In the genomic region with DNA sequence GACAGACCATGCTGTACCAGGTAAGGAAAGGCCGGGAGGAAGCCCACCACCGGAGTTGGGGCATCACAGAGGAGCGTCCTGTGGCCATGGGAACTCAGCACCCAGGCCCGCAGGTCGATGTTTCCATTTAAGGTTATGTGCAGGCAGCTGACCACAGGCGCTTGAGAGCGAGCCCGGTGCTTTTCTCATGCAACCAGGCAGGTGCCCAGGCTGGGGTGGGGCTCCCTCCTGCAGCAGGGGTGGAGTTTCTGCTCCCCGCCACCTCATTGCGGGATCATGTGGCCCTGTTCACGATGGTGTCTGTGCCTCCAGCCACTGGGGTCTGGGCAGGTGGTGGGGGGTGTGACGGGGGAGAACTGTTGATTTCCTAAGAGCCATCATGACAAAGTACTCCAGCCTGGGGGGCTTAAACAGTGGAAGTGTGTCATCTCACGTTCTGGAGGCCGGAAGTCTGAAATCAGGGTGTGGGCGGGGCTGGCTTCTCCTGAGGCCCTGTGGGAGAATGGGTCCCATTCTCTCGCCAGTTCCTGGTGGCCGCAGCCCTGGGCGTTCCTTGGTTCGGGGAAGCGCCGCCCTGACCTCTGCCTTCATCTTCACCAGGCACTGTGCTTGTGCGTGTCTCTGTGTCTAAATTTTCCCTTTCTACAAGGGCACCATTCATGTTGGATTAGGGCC, we compare ENCODE assay signal across 1 cellular context.
TF ChIP-seq lines count a peak whose summit lies in the region.

No MANE protein-coding gene starts in this region.

TF ChIP-seq in GM23338, 12 proteins besides CTCF, POLR2A, EP300 and RAD21 (continued from another document):
- TF ChIP-seq, protein P1, sequence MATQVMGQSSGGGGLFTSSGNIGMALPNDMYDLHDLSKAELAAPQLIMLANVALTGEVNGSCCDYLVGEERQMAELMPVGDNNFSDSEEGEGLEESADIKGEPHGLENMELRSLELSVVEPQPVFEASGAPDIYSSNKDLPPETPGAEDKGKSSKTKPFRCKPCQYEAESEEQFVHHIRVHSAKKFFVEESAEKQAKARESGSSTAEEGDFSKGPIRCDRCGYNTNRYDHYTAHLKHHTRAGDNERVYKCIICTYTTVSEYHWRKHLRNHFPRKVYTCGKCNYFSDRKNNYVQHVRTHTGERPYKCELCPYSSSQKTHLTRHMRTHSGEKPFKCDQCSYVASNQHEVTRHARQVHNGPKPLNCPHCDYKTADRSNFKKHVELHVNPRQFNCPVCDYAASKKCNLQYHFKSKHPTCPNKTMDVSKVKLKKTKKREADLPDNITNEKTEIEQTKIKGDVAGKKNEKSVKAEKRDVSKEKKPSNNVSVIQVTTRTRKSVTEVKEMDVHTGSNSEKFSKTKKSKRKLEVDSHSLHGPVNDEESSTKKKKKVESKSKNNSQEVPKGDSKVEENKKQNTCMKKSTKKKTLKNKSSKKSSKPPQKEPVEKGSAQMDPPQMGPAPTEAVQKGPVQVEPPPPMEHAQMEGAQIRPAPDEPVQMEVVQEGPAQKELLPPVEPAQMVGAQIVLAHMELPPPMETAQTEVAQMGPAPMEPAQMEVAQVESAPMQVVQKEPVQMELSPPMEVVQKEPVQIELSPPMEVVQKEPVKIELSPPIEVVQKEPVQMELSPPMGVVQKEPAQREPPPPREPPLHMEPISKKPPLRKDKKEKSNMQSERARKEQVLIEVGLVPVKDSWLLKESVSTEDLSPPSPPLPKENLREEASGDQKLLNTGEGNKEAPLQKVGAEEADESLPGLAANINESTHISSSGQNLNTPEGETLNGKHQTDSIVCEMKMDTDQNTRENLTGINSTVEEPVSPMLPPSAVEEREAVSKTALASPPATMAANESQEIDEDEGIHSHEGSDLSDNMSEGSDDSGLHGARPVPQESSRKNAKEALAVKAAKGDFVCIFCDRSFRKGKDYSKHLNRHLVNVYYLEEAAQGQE (IDR thresholded peaks at IDR 0.05; ENCODE audit: unreplicated experiment): no peak
- TF ChIP-seq, protein P2, sequence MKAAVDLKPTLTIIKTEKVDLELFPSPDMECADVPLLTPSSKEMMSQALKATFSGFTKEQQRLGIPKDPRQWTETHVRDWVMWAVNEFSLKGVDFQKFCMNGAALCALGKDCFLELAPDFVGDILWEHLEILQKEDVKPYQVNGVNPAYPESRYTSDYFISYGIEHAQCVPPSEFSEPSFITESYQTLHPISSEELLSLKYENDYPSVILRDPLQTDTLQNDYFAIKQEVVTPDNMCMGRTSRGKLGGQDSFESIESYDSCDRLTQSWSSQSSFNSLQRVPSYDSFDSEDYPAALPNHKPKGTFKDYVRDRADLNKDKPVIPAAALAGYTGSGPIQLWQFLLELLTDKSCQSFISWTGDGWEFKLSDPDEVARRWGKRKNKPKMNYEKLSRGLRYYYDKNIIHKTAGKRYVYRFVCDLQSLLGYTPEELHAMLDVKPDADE (IDR thresholded peaks at IDR 0.05): no peak
- TF ChIP-seq ZNF331 (CRISPR knock-in tag; IDR thresholded peaks at IDR 0.05; ENCODE audit: low read depth): no peak
- TF ChIP-seq ZNF114 (CRISPR knock-in tag; IDR thresholded peaks at IDR 0.05): no peak
- no peak for TF ChIP-seq EZH2 (IDR thresholded peaks at IDR 0.05; ENCODE audit: low read depth, unreplicated experiment)
- no peak for TF ChIP-seq JUNB (IDR thresholded peaks at IDR 0.05; ENCODE audit: unreplicated experiment)
- no peak for TF ChIP-seq STAT1 (IDR thresholded peaks at IDR 0.05; ENCODE audit: unreplicated experiment)
- TF ChIP-seq, protein P3, sequence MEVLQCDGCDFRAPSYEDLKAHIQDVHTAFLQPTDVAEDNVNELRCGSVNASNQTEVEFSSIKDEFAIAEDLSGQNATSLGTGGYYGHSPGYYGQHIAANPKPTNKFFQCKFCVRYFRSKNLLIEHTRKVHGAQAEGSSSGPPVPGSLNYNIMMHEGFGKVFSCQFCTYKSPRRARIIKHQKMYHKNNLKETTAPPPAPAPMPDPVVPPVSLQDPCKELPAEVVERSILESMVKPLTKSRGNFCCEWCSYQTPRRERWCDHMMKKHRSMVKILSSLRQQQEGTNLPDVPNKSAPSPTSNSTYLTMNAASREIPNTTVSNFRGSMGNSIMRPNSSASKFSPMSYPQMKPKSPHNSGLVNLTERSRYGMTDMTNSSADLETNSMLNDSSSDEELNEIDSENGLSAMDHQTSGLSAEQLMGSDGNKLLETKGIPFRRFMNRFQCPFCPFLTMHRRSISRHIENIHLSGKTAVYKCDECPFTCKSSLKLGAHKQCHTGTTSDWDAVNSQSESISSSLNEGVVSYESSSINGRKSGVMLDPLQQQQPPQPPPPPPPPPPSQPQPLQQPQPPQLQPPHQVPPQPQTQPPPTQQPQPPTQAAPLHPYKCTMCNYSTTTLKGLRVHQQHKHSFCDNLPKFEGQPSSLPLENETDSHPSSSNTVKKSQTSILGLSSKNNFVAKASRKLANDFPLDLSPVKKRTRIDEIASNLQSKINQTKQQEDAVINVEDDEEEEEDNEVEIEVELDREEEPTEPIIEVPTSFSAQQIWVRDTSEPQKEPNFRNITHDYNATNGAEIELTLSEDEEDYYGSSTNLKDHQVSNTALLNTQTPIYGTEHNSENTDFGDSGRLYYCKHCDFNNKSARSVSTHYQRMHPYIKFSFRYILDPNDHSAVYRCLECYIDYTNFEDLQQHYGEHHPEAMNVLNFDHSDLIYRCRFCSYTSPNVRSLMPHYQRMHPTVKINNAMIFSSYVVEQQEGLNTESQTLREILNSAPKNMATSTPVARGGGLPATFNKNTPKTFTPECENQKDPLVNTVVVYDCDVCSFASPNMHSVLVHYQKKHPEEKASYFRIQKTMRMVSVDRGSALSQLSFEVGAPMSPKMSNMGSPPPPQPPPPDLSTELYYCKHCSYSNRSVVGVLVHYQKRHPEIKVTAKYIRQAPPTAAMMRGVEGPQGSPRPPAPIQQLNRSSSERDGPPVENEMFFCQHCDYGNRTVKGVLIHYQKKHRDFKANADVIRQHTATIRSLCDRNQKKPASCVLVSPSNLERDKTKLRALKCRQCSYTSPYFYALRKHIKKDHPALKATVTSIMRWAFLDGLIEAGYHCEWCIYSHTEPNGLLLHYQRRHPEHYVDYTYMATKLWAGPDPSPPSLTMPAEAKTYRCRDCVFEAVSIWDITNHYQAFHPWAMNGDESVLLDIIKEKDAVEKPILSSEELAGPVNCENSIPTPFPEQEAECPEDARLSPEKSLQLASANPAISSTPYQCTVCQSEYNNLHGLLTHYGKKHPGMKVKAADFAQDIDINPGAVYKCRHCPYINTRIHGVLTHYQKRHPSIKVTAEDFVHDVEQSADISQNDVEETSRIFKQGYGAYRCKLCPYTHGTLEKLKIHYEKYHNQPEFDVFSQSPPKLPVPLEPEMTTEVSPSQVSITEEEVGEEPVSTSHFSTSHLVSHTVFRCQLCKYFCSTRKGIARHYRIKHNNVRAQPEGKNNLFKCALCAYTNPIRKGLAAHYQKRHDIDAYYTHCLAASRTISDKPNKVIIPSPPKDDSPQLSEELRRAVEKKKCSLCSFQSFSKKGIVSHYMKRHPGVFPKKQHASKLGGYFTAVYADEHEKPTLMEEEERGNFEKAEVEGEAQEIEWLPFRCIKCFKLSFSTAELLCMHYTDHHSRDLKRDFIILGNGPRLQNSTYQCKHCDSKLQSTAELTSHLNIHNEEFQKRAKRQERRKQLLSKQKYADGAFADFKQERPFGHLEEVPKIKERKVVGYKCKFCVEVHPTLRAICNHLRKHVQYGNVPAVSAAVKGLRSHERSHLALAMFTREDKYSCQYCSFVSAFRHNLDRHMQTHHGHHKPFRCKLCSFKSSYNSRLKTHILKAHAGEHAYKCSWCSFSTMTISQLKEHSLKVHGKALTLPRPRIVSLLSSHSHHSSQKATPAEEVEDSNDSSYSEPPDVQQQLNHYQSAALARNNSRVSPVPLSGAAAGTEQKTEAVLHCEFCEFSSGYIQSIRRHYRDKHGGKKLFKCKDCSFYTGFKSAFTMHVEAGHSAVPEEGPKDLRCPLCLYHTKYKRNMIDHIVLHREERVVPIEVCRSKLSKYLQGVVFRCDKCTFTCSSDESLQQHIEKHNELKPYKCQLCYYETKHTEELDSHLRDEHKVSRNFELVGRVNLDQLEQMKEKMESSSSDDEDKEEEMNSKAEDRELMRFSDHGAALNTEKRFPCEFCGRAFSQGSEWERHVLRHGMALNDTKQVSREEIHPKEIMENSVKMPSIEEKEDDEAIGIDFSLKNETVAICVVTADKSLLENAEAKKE (CRISPR knock-in tag; IDR thresholded peaks at IDR 0.05): no peak
- no peak for TF ChIP-seq CREB1 (CRISPR knock-in tag; IDR thresholded peaks at IDR 0.05; ENCODE audit: low read depth)
- TF ChIP-seq POLR2AphosphoS5 (IDR thresholded peaks at IDR 0.05; ENCODE audit: low read depth): no peak
